ENCODE assay signal across 8 cellular contexts in the genomic region with DNA sequence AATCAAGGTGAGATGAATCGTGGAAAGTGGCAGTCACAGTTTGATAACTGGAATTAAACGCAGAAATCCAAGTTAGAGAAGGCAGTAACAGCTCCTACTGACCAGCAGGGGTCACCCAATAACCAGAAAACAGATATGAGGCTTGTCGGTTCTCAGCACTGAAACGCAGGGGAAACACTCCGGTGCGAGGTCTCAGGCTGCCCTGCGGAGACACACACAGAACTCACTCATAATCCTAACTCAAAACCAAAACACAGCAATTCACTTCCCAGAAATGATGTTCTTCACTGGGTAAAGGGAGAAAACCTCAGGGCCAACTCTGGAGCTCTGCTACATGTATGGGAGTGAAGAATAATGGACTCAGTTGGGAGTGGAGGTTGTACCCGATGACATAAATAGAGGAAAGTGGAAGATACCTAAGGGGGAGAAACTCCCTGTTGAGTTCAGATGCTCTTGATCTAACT.
A peak's percentile ranks its signal among the peaks of the same experiment; 100 is the strongest.
DNase-seq lines count a peak whose midpoint lies in the region; ATAC-seq, FAIRE-seq and TF ChIP-seq lines count a peak whose summit lies in the region.

No MANE protein-coding gene starts in this region.

- H3K9ac ChIP-seq in keratinocyte (ENCODE audit: control insufficient read depth, extremely low read depth, insufficient read depth, low read length), result no peak overlapping the region

- H3K79me2 ChIP-seq in keratinocyte (ENCODE audit: control insufficient read depth, insufficient read depth, low read length), result peaks cover 6% of the 10 kb centered on the region

- H3K27ac ChIP-seq in keratinocyte (ENCODE audit: control insufficient read depth, insufficient read depth, low read length), result no peak overlapping the region

- peak overlapping the region; percentile 64 for H3K4me2 ChIP-seq in keratinocyte (ENCODE audit: control insufficient read depth, extremely low read depth, insufficient read depth, low read depth, low read length)

- H3K27ac Mint-ChIP-seq in stimulated activated naive B cell treated with anti-CD40 and anti-IgM and Interleukin-4, amounts not matched to agents 10 μg/mL and 1 μg/mL and 100 μg/mL, for 72 hours, result no peak overlapping the region

- no peaks in the 10 kb centered on the region for H4K20me1 ChIP-seq in keratinocyte (ENCODE audit: control insufficient read depth, extremely low read depth, insufficient read depth, low read length)

- 0 out of 2 replicates have a peak, but pooled peaks have one; percentile 17 for TF ChIP-seq EP300 in Ishikawa (IDR thresholded peaks at IDR 0.05; ENCODE audit: borderline replicate concordance)

- peak; percentile 91 for ATAC-seq in GM21825 (IDR thresholded peaks at IDR 0.05; ENCODE audit: unreplicated experiment)
- peak; percentile 86 to 87 for ATAC-seq in stimulated activated naive B cell treated with anti-CD40 and anti-IgM and Interleukin-4, amounts not matched to agents 10 μg/mL and 1 μg/mL and 100 μg/mL, for 72 hours (replicated peaks)

- peak; percentile 98 for TF ChIP-seq RAD21 in Ishikawa (IDR thresholded peaks at IDR 0.05; ENCODE audit: low read depth)

- H3K4me3 Mint-ChIP-seq in stimulated activated naive B cell treated with anti-CD40 and anti-IgM and Interleukin-4, amounts not matched to agents 10 μg/mL and 1 μg/mL and 100 μg/mL, for 72 hours, result no peak overlapping the region

- H3K36me3 ChIP-seq in bronchial epithelial cell (ENCODE audit: control insufficient read depth, insufficient read depth, low read length) (no peaks in the 10 kb centered on the region), keratinocyte (ENCODE audit: control insufficient read depth in 2 of 2, extremely low read depth in 1 of 2, insufficient read depth in 2 of 2, low read length in 2 of 2) (no peaks in the 10 kb centered on the region)

- FAIRE-seq in bronchial epithelial cell (lab: Jason Lieb, UNC) (no peak), keratinocyte (lab: Jason Lieb, UNC) (peak; percentile 65)

- peak in 2 of 3 donors; percentile 3 to 15 for DNase-seq in stimulated activated CD4-positive, alpha-beta T cell treated with anti-CD3 and anti-CD28 coated beads, Interleukin-12 subunit alpha, Interleukin-12 subunit beta, amount 100 ng/mL, for 48 hours (ENCODE audit: low read depth in 2 of 3, low spot score in 1 of 3)
- no peak for DNase-seq in stimulated activated CD4-positive, alpha-beta T cell treated with anti-CD3 and anti-CD28 coated beads, Interleukin-4, amount 100 ng/mL, for 4 hours
- DNase-seq in RPMI7951 (ENCODE audit: low read depth), result peak; percentile 66
- peak; percentile 57 for DNase-seq in bronchial epithelial cell (ENCODE audit: low read depth)
- no peak for DNase-seq in keratinocyte (ENCODE audit: low read depth, low spot score)
- peak; percentile 10 for DNase-seq in stimulated activated naive B cell treated with anti-CD40 and anti-IgM and Interleukin-4, amounts not matched to agents 10 μg/mL and 1 μg/mL and 100 μg/mL, for 72 hours

- H3K4me1 Mint-ChIP-seq in stimulated activated naive B cell treated with anti-CD40 and anti-IgM and Interleukin-4, amounts not matched to agents 10 μg/mL and 1 μg/mL and 100 μg/mL, for 72 hours, result peaks cover 5% of the 10 kb centered on the region in 2 donors

- dilution Hi-C loops in keratinocyte (cut with MboI; ENCODE audit: extremely low pct_ligation_motif_present, low sequenced_read_pairs), result no loop called here

- H3K9me3 ChIP-seq in keratinocyte (ENCODE audit: control insufficient read depth, low read depth, low read length), result no peaks in the 10 kb centered on the region

- H3K4me1 ChIP-seq in keratinocyte (ENCODE audit: control insufficient read depth, extremely low read depth, insufficient read depth, low read length), result peaks cover 15% of the 10 kb centered on the region

- TF ChIP-seq CTCF in bronchial epithelial cell (IDR thresholded peaks at IDR 0.05; ENCODE audit: insufficient read depth, low read length, severe bottlenecking) (peak; percentile 79), keratinocyte (optimal IDR thresholded peaks at IDR 0.05 in 1 of 3, IDR thresholded peaks at IDR 0.05 in 1 of 3, conservative IDR thresholded peaks at IDR 0.05 in 1 of 3; ENCODE audit: extremely low read depth in 1 of 3, insufficient read depth in 2 of 3, low read length in 3 of 3) (peak; percentile 66 to 92 (median 81))

- H3K4me3 ChIP-seq in bronchial epithelial cell (ENCODE audit: low read depth, low read length), result no peak overlapping the region
- no peak overlapping the region for H3K4me3 ChIP-seq in keratinocyte (ENCODE audit: control insufficient read depth in 2 of 3, extremely low read depth in 1 of 3, insufficient read depth in 2 of 3, low read depth in 1 of 3, low read length in 3 of 3)

- no peaks in the 10 kb centered on the region for H3K36me3 Mint-ChIP-seq in stimulated activated naive B cell treated with anti-CD40 and anti-IgM and Interleukin-4, amounts not matched to agents 10 μg/mL and 1 μg/mL and 100 μg/mL, for 72 hours

- H3K27me3 Mint-ChIP-seq in stimulated activated naive B cell treated with anti-CD40 and anti-IgM and Interleukin-4, amounts not matched to agents 10 μg/mL and 1 μg/mL and 100 μg/mL, for 72 hours, result peaks cover 10 to 32% of the 10 kb centered on the region in 2 donors

- no peaks in the 10 kb centered on the region for H3K9me1 ChIP-seq in keratinocyte (ENCODE audit: control insufficient read depth, extremely low read depth, insufficient read depth, low read length)

- peak overlapping the region; percentile 38 for H2AFZ ChIP-seq in keratinocyte (ENCODE audit: control insufficient read depth, low read length)

- no peaks in the 10 kb centered on the region for H3K27me3 ChIP-seq in bronchial epithelial cell (ENCODE audit: control insufficient read depth, insufficient read depth, low read length)
- no peaks in the 10 kb centered on the region for H3K27me3 ChIP-seq in keratinocyte (ENCODE audit: control insufficient read depth, extremely low read depth, insufficient read depth, low read length)

- H3K9me3 Mint-ChIP-seq in stimulated activated naive B cell treated with anti-CD40 and anti-IgM and Interleukin-4, amounts not matched to agents 10 μg/mL and 1 μg/mL and 100 μg/mL, for 72 hours, result peaks cover 4 to 5% of the 10 kb centered on the region in 2 donors

TF ChIP-seq in Ishikawa, 13 proteins besides CTCF, POLR2A, EP300 and RAD21:
- TF ChIP-seq NFIC (IDR thresholded peaks at IDR 0.05) (no peak), MAX (IDR thresholded peaks at IDR 0.05) (peak; percentile 44), EGR1 (IDR thresholded peaks at IDR 0.05) (no peak)
- TF ChIP-seq, protein P1, sequence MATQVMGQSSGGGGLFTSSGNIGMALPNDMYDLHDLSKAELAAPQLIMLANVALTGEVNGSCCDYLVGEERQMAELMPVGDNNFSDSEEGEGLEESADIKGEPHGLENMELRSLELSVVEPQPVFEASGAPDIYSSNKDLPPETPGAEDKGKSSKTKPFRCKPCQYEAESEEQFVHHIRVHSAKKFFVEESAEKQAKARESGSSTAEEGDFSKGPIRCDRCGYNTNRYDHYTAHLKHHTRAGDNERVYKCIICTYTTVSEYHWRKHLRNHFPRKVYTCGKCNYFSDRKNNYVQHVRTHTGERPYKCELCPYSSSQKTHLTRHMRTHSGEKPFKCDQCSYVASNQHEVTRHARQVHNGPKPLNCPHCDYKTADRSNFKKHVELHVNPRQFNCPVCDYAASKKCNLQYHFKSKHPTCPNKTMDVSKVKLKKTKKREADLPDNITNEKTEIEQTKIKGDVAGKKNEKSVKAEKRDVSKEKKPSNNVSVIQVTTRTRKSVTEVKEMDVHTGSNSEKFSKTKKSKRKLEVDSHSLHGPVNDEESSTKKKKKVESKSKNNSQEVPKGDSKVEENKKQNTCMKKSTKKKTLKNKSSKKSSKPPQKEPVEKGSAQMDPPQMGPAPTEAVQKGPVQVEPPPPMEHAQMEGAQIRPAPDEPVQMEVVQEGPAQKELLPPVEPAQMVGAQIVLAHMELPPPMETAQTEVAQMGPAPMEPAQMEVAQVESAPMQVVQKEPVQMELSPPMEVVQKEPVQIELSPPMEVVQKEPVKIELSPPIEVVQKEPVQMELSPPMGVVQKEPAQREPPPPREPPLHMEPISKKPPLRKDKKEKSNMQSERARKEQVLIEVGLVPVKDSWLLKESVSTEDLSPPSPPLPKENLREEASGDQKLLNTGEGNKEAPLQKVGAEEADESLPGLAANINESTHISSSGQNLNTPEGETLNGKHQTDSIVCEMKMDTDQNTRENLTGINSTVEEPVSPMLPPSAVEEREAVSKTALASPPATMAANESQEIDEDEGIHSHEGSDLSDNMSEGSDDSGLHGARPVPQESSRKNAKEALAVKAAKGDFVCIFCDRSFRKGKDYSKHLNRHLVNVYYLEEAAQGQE (IDR thresholded peaks at IDR 0.05; ENCODE audit: low read depth), result no peak

Comparison
In these comparisons a context has a peak if more than half of its experiments do, and no peak if none do; other contexts are left out.
1. DNase-seq: peak in stimulated activated CD4-positive, alpha-beta T cell treated with anti-CD3 and anti-CD28 coated beads, Interleukin-12 subunit alpha, Interleukin-12 subunit beta, amount 100 ng/mL, for 48 hours (2 of 3), RPMI7951 (single experiment), bronchial epithelial cell (single experiment) and stimulated activated naive B cell treated with anti-CD40 and anti-IgM and Interleukin-4, amounts not matched to agents 10 μg/mL and 1 μg/mL and 100 μg/mL, for 72 hours (single experiment); none in stimulated activated CD4-positive, alpha-beta T cell treated with anti-CD3 and anti-CD28 coated beads, Interleukin-4, amount 100 ng/mL, for 4 hours (0 of 2) and keratinocyte (single experiment).